Comparison of ENCODE assay signal across 14 cellular contexts in the genomic region with DNA sequence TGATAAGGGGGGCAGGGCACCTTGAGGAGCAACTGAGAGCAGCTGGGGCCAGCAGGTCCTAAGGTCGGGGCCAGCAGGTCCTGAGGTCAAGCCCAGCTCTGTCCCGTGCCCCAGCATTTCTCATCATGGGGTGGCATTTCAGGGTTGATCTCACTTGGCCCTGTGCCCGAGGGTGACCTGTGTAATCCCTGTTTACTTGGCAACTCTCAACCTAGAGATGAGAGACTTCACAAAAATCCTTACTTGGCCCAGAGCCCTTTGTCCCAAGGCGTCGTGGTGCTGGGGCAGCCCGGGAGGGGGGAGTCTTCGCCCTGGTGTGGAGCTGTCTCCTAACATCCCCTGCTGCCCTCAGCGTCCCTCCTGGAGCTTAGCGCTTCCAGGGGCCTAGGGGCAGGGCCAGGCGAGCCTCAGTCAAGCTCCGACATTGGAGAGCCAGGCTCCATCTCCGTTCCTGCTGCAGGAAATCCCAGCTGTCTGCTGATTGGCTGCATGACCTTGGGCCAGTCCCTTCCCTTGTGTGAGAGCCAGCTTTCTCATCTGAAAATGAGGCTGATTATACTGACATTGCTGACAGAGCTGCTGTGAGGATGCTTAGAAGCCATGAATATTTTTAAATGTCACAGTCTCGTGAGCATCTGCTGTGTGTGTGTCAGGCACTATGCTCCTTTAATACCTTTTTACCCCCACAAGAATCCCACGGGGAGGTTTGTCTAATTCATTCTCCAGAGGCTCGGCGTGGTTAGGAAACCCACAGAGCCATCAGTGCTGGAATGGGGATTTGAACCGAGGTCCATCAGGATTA.
DNase-seq lines count a peak whose midpoint lies in the region; ATAC-seq and TF ChIP-seq lines count a peak whose summit lies in the region.
"Had no signal": no experiment of that assay in that cellular context is flagged by ENCODE, and none has a peak within 500 bp of the region (broad histone marks: within the 10 kb centered on the region; RNA-seq: fewer than 3 reads in every experiment).

No MANE protein-coding gene starts in this region.

- WGBS in esophagus squamous epithelium, 2 donors = 20 to 47% methylated on average over 2 to 14 of the region's 17 CpGs

- H3K4me3 Mint-ChIP-seq in activated CD4-positive, alpha-beta T cell treated with anti-CD3 and anti-CD28 coated beads for 36 hours = no peak overlapping the region

- H3K9me3 ChIP-seq in esophagus squamous epithelium = no peaks in the 10 kb centered on the region
- H3K9me3 ChIP-seq: colonic mucosa had no signal

- CTCF ChIA-PET in activated CD4-positive, alpha-beta T cell treated with anti-CD3 and anti-CD28 coated beads for 36 hours (lab: Charles Lee) = interaction anchor here (0.6 kb wide), 1 partner anchor 724 kb away, joined by 4 read pairs; no protein-coding TSS in a partner anchor

- intact Hi-C loops in esophagus squamous epithelium (cut with DNase I) = no loop called here
- intact Hi-C loops in activated CD4-positive, alpha-beta T cell treated with anti-CD3 and anti-CD28 coated beads for 36 hours (cut with DNase I, micrococcal nuclease) = no loop called here

- H3K36me3 Mint-ChIP-seq in activated CD4-positive, alpha-beta T cell treated with anti-CD3 and anti-CD28 coated beads for 36 hours (ENCODE audit: low read depth) = no peaks in the 10 kb centered on the region

- no peak for ATAC-seq in HG02981 (IDR thresholded peaks at IDR 0.05; ENCODE audit: unreplicated experiment)
- no peak for ATAC-seq in activated CD4-positive, alpha-beta T cell treated with anti-CD3 and anti-CD28 coated beads for 36 hours

- H3K27me3 ChIP-seq in esophagus squamous epithelium = no peaks in the 10 kb centered on the region
- H3K27me3 ChIP-seq in rectal smooth muscle tissue (ENCODE audit: control insufficient read depth, insufficient read depth, low read length) = no peaks in the 10 kb centered on the region
- H3K27me3 ChIP-seq: colonic mucosa had no signal

- no peaks in the 10 kb centered on the region for H3K27me3 Mint-ChIP-seq in activated CD4-positive, alpha-beta T cell treated with anti-CD3 and anti-CD28 coated beads for 36 hours

- H3K4me3 ChIP-seq in esophagus squamous epithelium (no peak overlapping the region), rectal smooth muscle tissue (ENCODE audit: low read length) (no peak overlapping the region)
- H3K4me3 ChIP-seq: colonic mucosa had no signal

- H3K36me3 ChIP-seq in esophagus squamous epithelium = peaks cover 7 to 79% (median 8%) of the 10 kb centered on the region in 3 donors
- H3K36me3 ChIP-seq in rectal smooth muscle tissue (ENCODE audit: control insufficient read depth, insufficient read depth, low read length) = peaks cover 3% of the 10 kb centered on the region
- H3K36me3 ChIP-seq: colonic mucosa had no signal

- H3K4me1 Mint-ChIP-seq in activated CD4-positive, alpha-beta T cell treated with anti-CD3 and anti-CD28 coated beads for 36 hours = no peaks in the 10 kb centered on the region

- no peak for TF ChIP-seq CTCF in esophagus squamous epithelium (IDR thresholded peaks at IDR 0.05)

- POLR2A ChIA-PET in activated CD4-positive, alpha-beta T cell treated with anti-CD3 and anti-CD28 coated beads for 36 hours (lab: Charles Lee) = interaction anchor here (0.6 kb wide), 2 partner anchors 162 to 603 kb away, joined by 3 to 5 read pairs; no protein-coding TSS in a partner anchor

- DNase-seq in D341Med (ENCODE audit: low spot score) = peak; percentile 41
- peak; percentile 64 for DNase-seq in RPMI7951 (ENCODE audit: low read depth)
- no peak for DNase-seq in esophagus squamous epithelium (lab: John Stamatoyannopoulos, UW)
- no peak for DNase-seq in OCI-M1 (lab: John Stamatoyannopoulos, UW)
- DNase-seq in activated CD4-positive, alpha-beta T cell treated with anti-CD3 and anti-CD28 coated beads for 36 hours = no peak
- no peak for DNase-seq in NOMO-1 (lab: John Stamatoyannopoulos, UW; ENCODE audit: unreplicated experiment in 2 of 2)
- DNase-seq: activated CD4-positive, alpha-beta T cell treated with anti-CD3 and anti-CD28 coated beads for 1 hour; activated naive CD4-positive, alpha-beta T cell; colonic mucosa; COR-L47; head of caudate nucleus; NCI-H524 treated with DMSO at 0.1 percent for 48 hours had no signal

- peak overlapping the region in 3 of 4 donors; percentile 52 to 75 (median 68) for H3K27ac ChIP-seq in esophagus squamous epithelium
- peak overlapping the region; percentile 18 for H3K27ac ChIP-seq in rectal smooth muscle tissue (ENCODE audit: low read depth, low read length)
- H3K27ac ChIP-seq: colonic mucosa had no signal

- TF ChIP-seq POLR2A in esophagus squamous epithelium (IDR thresholded peaks at IDR 0.05) = no peak

- no peak overlapping the region for H3K9ac ChIP-seq in rectal smooth muscle tissue (ENCODE audit: low read length)

- H3K4me1 ChIP-seq in esophagus squamous epithelium (peaks cover 27 to 82% (median 49%) of the 10 kb centered on the region in 3 donors), rectal smooth muscle tissue (ENCODE audit: control insufficient read depth, insufficient read depth, low read length) (peaks cover 49% of the 10 kb centered on the region)
- H3K4me1 ChIP-seq: colonic mucosa had no signal

- no peaks in the 10 kb centered on the region for H3K9me3 Mint-ChIP-seq in activated CD4-positive, alpha-beta T cell treated with anti-CD3 and anti-CD28 coated beads for 36 hours (ENCODE audit: low read depth)

- H3K27ac Mint-ChIP-seq in activated CD4-positive, alpha-beta T cell treated with anti-CD3 and anti-CD28 coated beads for 36 hours = no peak overlapping the region

Comparison
In these comparisons a context has a peak if more than half of its experiments do, and no peak if none do; other contexts are left out.
1. DNase-seq: peak in D341Med (single experiment) and RPMI7951 (single experiment); none in esophagus squamous epithelium (single experiment), OCI-M1 (single experiment), activated CD4-positive, alpha-beta T cell treated with anti-CD3 and anti-CD28 coated beads for 36 hours (single experiment) and NOMO-1 (0 of 2).